Comparison of ENCODE assay signal across 1 cellular context in the genomic region with DNA sequence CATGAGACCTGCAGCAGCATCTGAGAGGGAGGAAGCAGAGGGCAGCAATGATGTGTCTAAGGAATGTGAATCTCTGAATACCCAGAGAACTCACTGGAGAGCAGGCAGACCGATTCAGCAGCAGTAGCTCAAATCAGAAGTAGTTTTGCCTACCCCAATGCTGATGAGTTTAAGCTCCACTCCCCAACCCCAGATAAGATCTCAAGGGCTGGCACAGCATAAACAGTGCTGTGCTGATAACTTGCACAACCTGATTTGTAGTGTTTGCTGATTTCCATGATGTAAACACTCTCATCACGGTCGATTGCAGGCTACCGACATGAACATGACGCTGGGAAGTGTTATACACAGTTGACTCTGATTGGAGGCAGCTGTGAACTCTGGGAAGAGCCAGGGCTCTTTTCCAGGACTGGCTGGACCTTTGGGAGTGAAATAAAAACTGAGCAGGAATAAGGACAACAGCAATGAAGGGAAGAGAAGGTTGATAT.
TF ChIP-seq lines count a peak whose summit lies in the region.

No MANE protein-coding gene starts in this region.

TF ChIP-seq in HepG2, 621 proteins besides CTCF, POLR2A, EP300 and RAD21 (continued from another document):
- TF ChIP-seq, protein P1, sequence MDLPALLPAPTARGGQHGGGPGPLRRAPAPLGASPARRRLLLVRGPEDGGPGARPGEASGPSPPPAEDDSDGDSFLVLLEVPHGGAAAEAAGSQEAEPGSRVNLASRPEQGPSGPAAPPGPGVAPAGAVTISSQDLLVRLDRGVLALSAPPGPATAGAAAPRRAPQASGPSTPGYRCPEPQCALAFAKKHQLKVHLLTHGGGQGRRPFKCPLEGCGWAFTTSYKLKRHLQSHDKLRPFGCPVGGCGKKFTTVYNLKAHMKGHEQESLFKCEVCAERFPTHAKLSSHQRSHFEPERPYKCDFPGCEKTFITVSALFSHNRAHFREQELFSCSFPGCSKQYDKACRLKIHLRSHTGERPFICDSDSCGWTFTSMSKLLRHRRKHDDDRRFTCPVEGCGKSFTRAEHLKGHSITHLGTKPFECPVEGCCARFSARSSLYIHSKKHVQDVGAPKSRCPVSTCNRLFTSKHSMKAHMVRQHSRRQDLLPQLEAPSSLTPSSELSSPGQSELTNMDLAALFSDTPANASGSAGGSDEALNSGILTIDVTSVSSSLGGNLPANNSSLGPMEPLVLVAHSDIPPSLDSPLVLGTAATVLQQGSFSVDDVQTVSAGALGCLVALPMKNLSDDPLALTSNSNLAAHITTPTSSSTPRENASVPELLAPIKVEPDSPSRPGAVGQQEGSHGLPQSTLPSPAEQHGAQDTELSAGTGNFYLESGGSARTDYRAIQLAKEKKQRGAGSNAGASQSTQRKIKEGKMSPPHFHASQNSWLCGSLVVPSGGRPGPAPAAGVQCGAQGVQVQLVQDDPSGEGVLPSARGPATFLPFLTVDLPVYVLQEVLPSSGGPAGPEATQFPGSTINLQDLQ (CRISPR knock-in tag; IDR thresholded peaks at IDR 0.05), result no peak
- no peak for TF ChIP-seq ZNF746 (CRISPR knock-in tag; IDR thresholded peaks at IDR 0.05)
